1 cellular context compared by ENCODE assay signal in genomic region chr12:54051081-54051912, GRCh38.
TF ChIP-seq lines count a peak whose summit lies in the region.

No MANE protein-coding gene starts in this region.

TF ChIP-seq in K562, 482 proteins besides CTCF, POLR2A, EP300 and RAD21:
- peak; percentile 48 for TF ChIP-seq EGR1 (conservative IDR thresholded peaks at IDR 0.05)
- TF ChIP-seq CBX2 (IDR thresholded peaks at IDR 0.05; ENCODE audit: insufficient read depth, low read length, poor library complexity, severe bottlenecking), result peak; percentile 60
- no peak for TF ChIP-seq U2AF1 (optimal IDR thresholded peaks at IDR 0.05; ENCODE audit: low read depth, low read length)
- TF ChIP-seq SPI1 (IDR thresholded peaks at IDR 0.05; ENCODE audit: borderline replicate concordance, low read depth, low read length), result no peak
- no peak for TF ChIP-seq GTF2F1 (IDR thresholded peaks at IDR 0.05; ENCODE audit: low read depth, low read length)
